Comparison of ENCODE assay signal across 18 cellular contexts in the genomic region with DNA sequence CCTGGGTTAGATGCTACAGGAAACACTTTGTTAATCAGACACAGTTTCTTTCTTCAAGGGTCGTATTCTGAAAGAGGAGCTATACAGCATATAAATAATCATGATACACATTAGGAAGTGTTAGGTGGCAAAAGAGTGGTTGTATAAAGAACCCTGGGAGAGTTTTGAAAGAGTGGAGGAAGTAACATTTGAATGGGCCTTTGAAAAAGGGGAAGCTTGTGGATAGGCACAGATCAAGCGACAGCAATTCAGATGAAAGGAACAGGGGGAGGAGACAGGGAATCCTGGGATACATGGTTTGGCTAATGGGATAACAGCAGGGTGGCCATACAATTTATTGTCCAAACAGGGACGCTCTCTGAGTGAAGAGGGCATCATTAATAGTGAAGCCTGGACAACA.
A peak's percentile ranks its signal among the peaks of the same experiment; 100 is the strongest.
DNase-seq lines count a peak whose midpoint lies in the region; ATAC-seq and TF ChIP-seq lines count a peak whose summit lies in the region.
"Had no signal": no experiment of that assay in that cellular context is flagged by ENCODE, and none has a peak within 500 bp of the region (broad histone marks: within the 10 kb centered on the region; RNA-seq: fewer than 3 reads in every experiment).

No MANE protein-coding gene starts in this region.

- H3K4me1 ChIP-seq in Karpas-422 (ENCODE audit: low read length) = peaks cover 8% of the 10 kb centered on the region
- peaks cover 17% of the 10 kb centered on the region for H3K4me1 ChIP-seq in ectodermal cell (ENCODE audit: control insufficient read depth, insufficient read depth, low read length)
- H3K4me1 ChIP-seq in transverse colon = peaks cover 5 to 10% (median 5%) of the 10 kb centered on the region in 4 donors
- H3K4me1 ChIP-seq in esophagus squamous epithelium = no peaks in the 10 kb centered on the region
- H3K4me1 ChIP-seq: adrenal gland had no signal

- DNase-seq in AML-193 (lab: John Stamatoyannopoulos, UW) (peak; percentile 66 to 76), Karpas-422 (peak; percentile 46), NOMO-1 treated with dmso at 0.1 percent for 144 hours (lab: John Stamatoyannopoulos, UW; ENCODE audit: unreplicated experiment) (peak; percentile 58), transverse colon (no peak), NCI-H1436 treated with DMSO at 0.1 percent for 48 hours (lab: John Stamatoyannopoulos, UW) (no peak), esophagus squamous epithelium (lab: John Stamatoyannopoulos, UW) (no peak)
- DNase-seq: adrenal gland; CD4-positive, alpha-beta memory T cell; effector CD8-positive, alpha-beta T cell; islet precursor cell; mesendoderm; NCI-H2107; RPMI8226; stimulated activated naive CD8-positive, alpha-beta T cell treated with anti-CD3 and anti-CD28 coated beads, Interleukin-15, amount 100 ng/mL, for 72 hours; T-helper 1 cell had no signal

- peak overlapping the region; percentile 55 for H2AFZ ChIP-seq in Karpas-422 (ENCODE audit: low read length)

- H4K20me1 ChIP-seq in Karpas-422 (ENCODE audit: insufficient read depth, low read depth, low read length) = no peaks in the 10 kb centered on the region

- ATAC-seq in GM18870 (IDR thresholded peaks at IDR 0.05; ENCODE audit: unreplicated experiment) = no peak
- ATAC-seq: activated CD4-positive, CD25-positive, alpha-beta regulatory T cell treated with anti-CD3 and anti-CD28 coated beads, Interleukin-2, amount 50 U/mL, for 24 hours; stimulated activated naive CD8-positive, alpha-beta T cell treated with anti-CD3 and anti-CD28 coated beads, Interleukin-15, amount 100 ng/mL, for 72 hours had no signal

- H3K4me3 ChIP-seq in Karpas-422 (ENCODE audit: low read length) (no peak overlapping the region), ectodermal cell (ENCODE audit: insufficient read depth, low read depth, low read length) (no peak overlapping the region), transverse colon (no peak overlapping the region), esophagus squamous epithelium (no peak overlapping the region)
- H3K4me3 ChIP-seq: adrenal gland had no signal

- H3K79me2 ChIP-seq in Karpas-422 (ENCODE audit: low read length) = no peaks in the 10 kb centered on the region

- H3K36me3 ChIP-seq in Karpas-422 (ENCODE audit: insufficient read depth, low read length) (no peaks in the 10 kb centered on the region), ectodermal cell (ENCODE audit: control insufficient read depth, insufficient read depth, low read length) (no peaks in the 10 kb centered on the region), transverse colon (no peaks in the 10 kb centered on the region), esophagus squamous epithelium (no peaks in the 10 kb centered on the region)
- H3K36me3 ChIP-seq: adrenal gland had no signal

- intact Hi-C loops in transverse colon (cut with DNase I; ENCODE audit: low total_unique reads) = no loop called here
- intact Hi-C loops in esophagus squamous epithelium (cut with DNase I) = no loop called here

- no peak overlapping the region; the same call in 1 of the 2 replicates for H3K27ac ChIP-seq in Karpas-422 (ENCODE audit: low read length)
- peak overlapping the region; percentile 11 for H3K27ac ChIP-seq in ectodermal cell (ENCODE audit: insufficient read depth, low read depth, low read length, poor library complexity, severe bottlenecking)
- H3K27ac ChIP-seq in transverse colon = no peak overlapping the region
- no peak overlapping the region for H3K27ac ChIP-seq in esophagus squamous epithelium

- no peaks in the 10 kb centered on the region for H3K9me3 ChIP-seq in Karpas-422 (ENCODE audit: low read length)
- no peaks in the 10 kb centered on the region for H3K9me3 ChIP-seq in ectodermal cell (ENCODE audit: control insufficient read depth, low read length)
- no peaks in the 10 kb centered on the region for H3K9me3 ChIP-seq in transverse colon
- no peaks in the 10 kb centered on the region for H3K9me3 ChIP-seq in esophagus squamous epithelium
- H3K9me3 ChIP-seq: adrenal gland had no signal

- H3K9me2 ChIP-seq in Karpas-422 (replicated peaks; ENCODE audit: insufficient read depth, low read length) = no peaks in the 10 kb centered on the region

- in situ Hi-C loops in transverse colon (cut with MboI; ENCODE audit: low pct_ligation_motif_present in 1 of 4, low pct_unique_long_range_greater_than_20kb in 1 of 4, low sequenced_read_pairs in 3 of 4) = no loop called here

- TF ChIP-seq POLR2A in transverse colon (IDR thresholded peaks at IDR 0.05) = no peak
- TF ChIP-seq POLR2A in esophagus squamous epithelium (IDR thresholded peaks at IDR 0.05) = no peak

- WGBS in ectodermal cell, 2 experiments = 33 to 48% methylated on average over 2 to 3 of the region's 3 CpGs
- 75 to 87% methylated on average over 2 to 3 of the region's 3 CpGs for WGBS in transverse colon (ENCODE audit: low coverage in 1 of 2), 2 donors
- WGBS in esophagus squamous epithelium, 2 donors = 76 to 78% methylated on average over 3 of the region's 3 CpGs

- no peaks in the 10 kb centered on the region for H3K27me3 ChIP-seq in Karpas-422 (ENCODE audit: low read length)
- no peaks in the 10 kb centered on the region for H3K27me3 ChIP-seq in ectodermal cell (ENCODE audit: control insufficient read depth, insufficient read depth, low read length, poor library complexity, severe bottlenecking)
- H3K27me3 ChIP-seq in transverse colon = no peaks in the 10 kb centered on the region
- no peaks in the 10 kb centered on the region for H3K27me3 ChIP-seq in esophagus squamous epithelium
- H3K27me3 ChIP-seq: adrenal gland had no signal

- TF ChIP-seq CTCF in transverse colon (IDR thresholded peaks at IDR 0.05) (no peak), esophagus squamous epithelium (IDR thresholded peaks at IDR 0.05) (no peak)

- H3K9ac ChIP-seq in Karpas-422 (ENCODE audit: low read length) = no peak overlapping the region

- TF ChIP-seq EP300 in transverse colon (IDR thresholded peaks at IDR 0.05; ENCODE audit: low read depth) = no peak

- no peak overlapping the region for H3K4me2 ChIP-seq in Karpas-422 (ENCODE audit: low read depth, low read length, poor library complexity, severe bottlenecking)

Comparison
In these comparisons a context has a peak if more than half of its experiments do, and no peak if none do; other contexts are left out.
1. DNase-seq: peak in AML-193 (2 of 2), Karpas-422 (single experiment) and NOMO-1 treated with dmso at 0.1 percent for 144 hours (single experiment); none in transverse colon (single experiment), NCI-H1436 treated with DMSO at 0.1 percent for 48 hours (single experiment) and esophagus squamous epithelium (single experiment).